8 cellular contexts compared by ENCODE assay signal in the genomic region with DNA sequence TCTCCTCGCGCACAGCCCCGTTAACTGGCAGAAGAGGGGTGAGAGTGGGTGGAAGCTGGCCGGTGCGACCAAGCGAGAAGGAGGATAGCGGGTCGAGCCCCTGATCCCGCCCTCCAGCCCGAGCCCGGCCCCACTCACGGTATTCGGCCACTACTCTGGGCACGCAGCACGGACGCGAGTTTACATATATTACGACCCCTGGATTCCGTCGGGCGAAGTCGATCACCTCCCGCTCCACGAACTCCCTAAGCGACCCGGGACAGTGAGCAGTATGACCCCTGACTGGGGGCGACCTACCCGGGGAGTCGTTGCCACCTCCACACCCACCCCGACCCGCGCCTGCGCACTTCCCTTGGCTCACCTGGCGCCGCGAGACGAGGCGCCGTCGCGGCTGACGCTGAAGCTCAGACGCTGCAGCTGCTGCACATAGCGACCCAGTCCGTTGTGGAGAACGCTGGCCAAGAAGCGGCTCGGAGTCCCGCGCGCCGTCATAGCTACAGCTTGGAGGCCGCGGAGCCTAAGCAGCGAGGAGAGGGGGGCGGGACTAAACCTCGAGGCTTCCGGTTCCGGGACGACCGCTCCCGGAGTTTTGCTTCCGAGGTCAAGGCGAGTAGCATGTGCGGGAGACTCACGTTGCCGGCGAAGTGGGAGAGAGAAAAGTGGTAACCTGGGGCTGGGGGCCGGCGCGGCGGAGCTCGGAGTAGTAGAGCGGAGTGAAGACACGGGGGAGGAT. TPM values are rescaled to one million over a fixed set of nuclear protein-coding genes. Genes with fewer than 3 reads are reported as not detected.
A peak's percentile ranks its signal among the peaks of the same experiment; 100 is the strongest.
DNase-seq lines count a peak whose midpoint lies in the region; ATAC-seq and TF ChIP-seq lines count a peak whose summit lies in the region.

A gene (minus strand): TSS at position 546 of the 733 bp plus-strand sequence. CDS start 54 bp downstream, at position 492.
A gene (plus strand): TSS at position 592 of the 733 bp plus-strand sequence. CDS start 668 bp downstream, outside the sequence.

- intact Hi-C loops in esophagus squamous epithelium (cut with DNase I) = no loop called here

- H3K4me3 Mint-ChIP-seq in activated T-cell treated with anti-CD3 and anti-CD28 coated beads, Interleukin-2, amount 50 U/mL, for 72 hours = peak within 1 kb of the TSS; percentile 94 to 98

- H3K27ac ChIP-seq in Peyer's patch (peak within 1 kb of the TSS; percentile 71 to 92 (median 82)), esophagus squamous epithelium (peak within 1 kb of the TSS; percentile 76 to 89 (median 82))

- H3K27me3 Mint-ChIP-seq in activated T-cell treated with anti-CD3 and anti-CD28 coated beads, Interleukin-2, amount 50 U/mL, for 72 hours (ENCODE audit: low read depth) = no peaks in the 10 kb centered on the region

- 0 to 1% methylated on average over 2 to 34 of the region's 75 CpGs for WGBS in esophagus squamous epithelium, 2 donors

- H3K27ac Mint-ChIP-seq in activated T-cell treated with anti-CD3 and anti-CD28 coated beads, Interleukin-2, amount 50 U/mL, for 72 hours = peak within 1 kb of the TSS; percentile 86

- peak; percentile 34 to 47 for TF ChIP-seq POLR2A in Peyer's patch (IDR thresholded peaks at IDR 0.05)
- TF ChIP-seq POLR2A in esophagus squamous epithelium (IDR thresholded peaks at IDR 0.05) = peak in 1 of 4 donors; percentile 45

- peaks cover 0 to 25% (median 0%) of the 10 kb centered on the region in 3 donors for H3K36me3 ChIP-seq in Peyer's patch
- peaks cover 18 to 73% (median 19%) of the 10 kb centered on the region in 3 donors for H3K36me3 ChIP-seq in esophagus squamous epithelium

- H3K27me3 ChIP-seq in Peyer's patch (no peaks in the 10 kb centered on the region), esophagus squamous epithelium (no peaks in the 10 kb centered on the region)

- DNase-seq in DMS 273 (lab: John Stamatoyannopoulos, UW; ENCODE audit: unreplicated experiment) (peak; percentile 86), HuH-7 (ENCODE audit: low spot score) (peak; percentile 88), Peyer's patch (peak; percentile 82 to 93 (median 90)), esophagus squamous epithelium (lab: John Stamatoyannopoulos, UW) (no peak), myocyte (ENCODE audit: low read depth) (peak; percentile 85)
- peak; percentile 87 to 89 for DNase-seq in activated T-cell treated with anti-CD3 and anti-CD28 coated beads, Interleukin-2, amount 50 U/mL, for 72 hours
- peak; percentile 74 to 77 for DNase-seq in stimulated activated CD8-positive, alpha-beta memory T cell treated with anti-CD3 and anti-CD28 coated beads, Interleukin-7, amount 100 ng/mL, for 4 hours (ENCODE audit: low read depth in 2 of 2)

- peaks cover 52% of the 10 kb centered on the region for H3K4me1 Mint-ChIP-seq in activated T-cell treated with anti-CD3 and anti-CD28 coated beads, Interleukin-2, amount 50 U/mL, for 72 hours (ENCODE audit: low read depth)

- no peaks in the 10 kb centered on the region for H3K9me3 Mint-ChIP-seq in activated T-cell treated with anti-CD3 and anti-CD28 coated beads, Interleukin-2, amount 50 U/mL, for 72 hours

- peaks cover 10 to 17% of the 10 kb centered on the region in 2 donors for H3K36me3 Mint-ChIP-seq in activated T-cell treated with anti-CD3 and anti-CD28 coated beads, Interleukin-2, amount 50 U/mL, for 72 hours (ENCODE audit: insufficient read depth in 2 of 2)

- ATAC-seq in GM21390 (IDR thresholded peaks at IDR 0.05; ENCODE audit: unreplicated experiment) = peak; percentile 88
- ATAC-seq in activated T-cell treated with anti-CD3 and anti-CD28 coated beads, Interleukin-2, amount 50 U/mL, for 72 hours (replicated peaks in 1 of 2) = peak; percentile 97 to 98

- H3K9me3 ChIP-seq in Peyer's patch (no peaks in the 10 kb centered on the region), esophagus squamous epithelium (no peaks in the 10 kb centered on the region)

- H3K4me1 ChIP-seq in Peyer's patch = peaks cover 0 to 24% (median 16%) of the 10 kb centered on the region in 4 donors
- H3K4me1 ChIP-seq in esophagus squamous epithelium = peaks cover 22 to 47% (median 22%) of the 10 kb centered on the region in 3 donors

- TF ChIP-seq CTCF in Peyer's patch (IDR thresholded peaks at IDR 0.05) (no peak), esophagus squamous epithelium (IDR thresholded peaks at IDR 0.05) (peak in 1 of 6 experiments; percentile 29)

- H3K4me3 ChIP-seq in Peyer's patch = peak within 1 kb of the TSS; percentile 87 to 92 (median 91)
- H3K4me3 ChIP-seq in esophagus squamous epithelium = peak within 1 kb of the TSS; percentile 78 to 90 (median 86)

RNA-seq across cellular contexts. Expression of the first gene that starts in this region (rescaled TPM):
- total RNA-seq in Peyer's patch (10 to 100 TPM; 40.5 to 85.5 (median 61.7) TPM), esophagus squamous epithelium (10 to 100 TPM; 52.7 to 71.9 (median 60.7) TPM), myocyte (65.6 and 70.2 TPM in 2 replicates)
- total RNA-seq in activated T-cell treated with anti-CD3 and anti-CD28 coated beads, Interleukin-2, amount 50 U/mL, for 72 hours = 10 to 100 TPM; 38.2 to 41.7 TPM
- polyA plus RNA-seq in myocyte (2012) = 112 TPM

RNA-seq across cellular contexts. Expression of the second gene that starts in this region (rescaled TPM):
- total RNA-seq in Peyer's patch (10 to 100 TPM in 1 of 4 donors, 1 to 10 TPM in 3; 3.8 to 18.2 (median 4.4) TPM), esophagus squamous epithelium (10 to 100 TPM in 1 of 4 donors, 1 to 10 TPM in 3; 5.0 to 13.9 (median 6.5) TPM), myocyte (5.1 and 5.8 TPM in 2 replicates)
- total RNA-seq in activated T-cell treated with anti-CD3 and anti-CD28 coated beads, Interleukin-2, amount 50 U/mL, for 72 hours = 10 to 100 TPM; 12.0 to 12.3 TPM
- 8.4 TPM for polyA plus RNA-seq in myocyte (2012)
